37 cellular contexts compared by ENCODE assay signal in the genomic region with DNA sequence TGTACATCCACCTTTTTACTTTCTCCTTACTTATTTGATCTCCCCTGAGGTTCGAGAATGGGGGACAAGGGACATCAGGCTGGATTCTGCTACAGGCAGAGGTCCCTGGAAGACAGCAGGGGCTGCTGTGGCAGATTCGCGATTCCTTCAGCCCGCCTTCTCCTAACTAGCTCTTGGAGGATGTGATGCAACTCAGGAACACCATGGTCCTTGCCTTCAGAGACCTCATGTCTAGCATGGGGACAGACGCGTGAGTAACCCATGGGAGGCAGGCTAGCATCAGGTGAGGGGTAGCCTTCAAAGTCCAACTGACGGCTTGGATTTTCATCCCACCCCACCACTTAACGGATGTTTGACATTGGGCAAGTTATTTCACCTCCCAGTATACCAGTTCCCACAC. TPM values are rescaled to one million over a fixed set of nuclear protein-coding genes. Genes with fewer than 3 reads are reported as not detected.
"Had no signal": no experiment of that assay in that cellular context is flagged by ENCODE, and none has a peak within 500 bp of the region (broad histone marks: within the 10 kb centered on the region; RNA-seq: fewer than 3 reads in every experiment).

No MANE protein-coding gene starts in this region.

- H3K27me3 ChIP-seq: adrenal gland, body of pancreas, breast epithelium, Peyer's patch, SJSA1 had no signal

- H3K4me2 ChIP-seq: KMS-11 had no signal

- DNase-seq: activated CD4-positive, alpha-beta T cell treated with anti-CD3 and anti-CD28 coated beads for 36 hours; activated CD4-positive, alpha-beta T cell treated with anti-CD3 and anti-CD28 coated beads, Interleukin-2, amount 10 ng/mL, durations not matched to agents 7 days and 5 days; activated CD4-positive, alpha-beta T cell treated with anti-CD3 and anti-CD28 coated beads, Interleukin-2, amount 50 U/mL, for 48 hours; activated CD8-positive, alpha-beta T cell treated with anti-CD3 and anti-CD28 coated beads, Interleukin-2, amount 10 ng/mL, durations not matched to agents 7 days and 5 days; activated gamma-delta T cell; activated naive CD4-positive, alpha-beta T cell treated with anti-CD3 and anti-CD28 coated beads for 36 hours; activated T-cell treated with anti-CD3 and anti-CD28 coated beads, Interleukin-2, amount 50 U/mL, for 24 hours; adrenal gland; body of pancreas; caudate nucleus; cerebellar nuclear complex; MM.1S; NCI-H1092 treated with DMSO at 0.1 percent for 48 hours; NCI-H1417 treated with DMSO at 0.1 percent for 48 hours; NCI-H1694; NCI-H1930; NCI-H2081 treated with DMSO at 0.1 percent for 48 hours; NCI-H345; NCI-H524 treated with DMSO at 0.1 percent for 48 hours; Peyer's patch; RPMI8226; SHP77 treated with DMSO at 0.1 percent for 48 hours; SW 1271; T-helper 1 cell; T1000 had no signal

- H3K9me3 ChIP-seq: adrenal gland, body of pancreas, breast epithelium, Peyer's patch, SJSA1 had no signal

- H3K9ac ChIP-seq: KMS-11 had no signal

- FAIRE-seq: astrocyte, colon, TTC549 had no signal

- H3K4me1 ChIP-seq: adrenal gland, body of pancreas, breast epithelium, Peyer's patch, SJSA1 had no signal

- H3K36me3 ChIP-seq: adrenal gland, breast epithelium, Peyer's patch, SJSA1 had no signal

- ATAC-seq: activated CD4-positive, alpha-beta T cell treated with anti-CD3 and anti-CD28 coated beads for 36 hours; activated CD4-positive, CD25-positive, alpha-beta regulatory T cell treated with anti-CD3 and anti-CD28 coated beads, Interleukin-2, amount 50 U/mL, for 24 hours; activated CD8-positive, alpha-beta T cell treated with anti-CD3 and anti-CD28 coated beads, Interleukin-2, amount 10 ng/mL, durations not matched to agents 7 days and 5 days; activated naive CD4-positive, alpha-beta T cell treated with anti-CD3 and anti-CD28 coated beads, Interleukin-2, amount 50 U/mL, for 72 hours; body of pancreas had no signal

- H3K4me3 ChIP-seq: adrenal gland, body of pancreas, breast epithelium, Peyer's patch, SJSA1 had no signal

- H3K27ac ChIP-seq: adrenal gland, body of pancreas, breast epithelium, KMS-11, Peyer's patch, SJSA1 had no signal

RNA-seq across cellular contexts. Expression of a gene that starts 0.9 kb away (rescaled TPM):
- total RNA-seq: activated CD4-positive, alpha-beta T cell treated with anti-CD3 and anti-CD28 coated beads, Interleukin-2, amount 10 ng/mL, durations not matched to agents 7 days and 5 days; activated CD8-positive, alpha-beta T cell treated with anti-CD3 and anti-CD28 coated beads, Interleukin-2, amount 10 ng/mL, durations not matched to agents 7 days and 5 days; activated naive CD4-positive, alpha-beta T cell treated with anti-CD3 and anti-CD28 coated beads for 36 hours; activated T-helper 2 cell treated with anti-CD3 and anti-CD28 coated beads, Interferon-gamma antibody, Interleukin-2, Interleukin-4, amounts not matched to agents 10 μg/mL and 5 μg/mL and 100 μg/mL, durations not matched to agents 14 hours and 24 hours and 36 hours; astrocyte; breast epithelium; LHCN-M2; NCI-H460; Peyer's patch; SJSA1; T-helper 2 cell treated with Interferon-gamma antibody and Interleukin-4, amounts not matched to agents 100 ng/mL and 5 ng/mL, for 36 hours had no signal

RNA-seq across cellular contexts. Expression of a gene that starts 8.7 kb away (rescaled TPM):
- total RNA-seq: activated CD4-positive, alpha-beta T cell treated with anti-CD3 and anti-CD28 coated beads for 36 hours; activated CD4-positive, alpha-beta T cell treated with anti-CD3 and anti-CD28 coated beads, Interleukin-2, amount 10 ng/mL, durations not matched to agents 7 days and 5 days; activated CD8-positive, alpha-beta T cell treated with anti-CD3 and anti-CD28 coated beads, Interleukin-2, amount 10 ng/mL, durations not matched to agents 7 days and 5 days; activated naive CD4-positive, alpha-beta T cell treated with anti-CD3 and anti-CD28 coated beads for 36 hours; activated naive CD4-positive, alpha-beta T cell treated with anti-CD3 and anti-CD28 coated beads, Interleukin-2, amount 50 U/mL, for 72 hours; activated T-helper 2 cell treated with anti-CD3 and anti-CD28 coated beads, Interferon-gamma antibody, Interleukin-2, Interleukin-4, amounts not matched to agents 10 μg/mL and 5 μg/mL and 100 μg/mL, durations not matched to agents 14 hours and 24 hours and 36 hours; adrenal gland; astrocyte; body of pancreas; breast epithelium; LHCN-M2; NCI-H460; Peyer's patch; SJSA1; T-helper 2 cell treated with Interferon-gamma antibody and Interleukin-4, amounts not matched to agents 100 ng/mL and 5 ng/mL, for 36 hours had no signal
- polyA plus RNA-seq: adrenal gland had no signal

RNA-seq across cellular contexts. Expression of a gene that starts 24.3 kb away (rescaled TPM):
- total RNA-seq: astrocyte, SJSA1 had no signal
